In genomic region chr3:194671900-194672808, GRCh38 we compare ENCODE assay signal across 8 cellular contexts. TPM values are rescaled to one million over a fixed set of nuclear protein-coding genes. Genes with fewer than 3 reads are reported as not detected.
DNase-seq lines count a peak whose midpoint lies in the region; ATAC-seq and TF ChIP-seq lines count a peak whose summit lies in the region.

TSS of gene LSG1 (minus strand) at chr3:194672191. CDS start at chr3:194672162, 29 bp downstream.

- peak; percentile 79 for ATAC-seq in HG02870 (IDR thresholded peaks at IDR 0.05; ENCODE audit: unreplicated experiment)
- peak; percentile 96 to 97 for ATAC-seq in left cardiac atrium
- ATAC-seq in upper lobe of right lung = peak; percentile 98

- TF ChIP-seq CTCF in GM13976 (IDR thresholded peaks at IDR 0.05; ENCODE audit: borderline replicate concordance, control extremely low read depth, extremely low read depth, insufficient read depth, missing control alignments) = no peak
- TF ChIP-seq CTCF in upper lobe of right lung (IDR thresholded peaks at IDR 0.05) = no peak

- H3K4me3 Mint-ChIP-seq in T-helper 1 cell treated with Interleukin-12 subunit alpha and Interleukin-12 subunit beta and Interleukin-4 antibody, amounts not matched to agents 30 μg/mL and 1 μg/mL, for 36 hours = peak within 1 kb of the TSS; percentile 99

- H3K4me3 ChIP-seq in upper lobe of right lung = peak within 1 kb of the TSS; percentile 90

- H3K27ac ChIP-seq in upper lobe of right lung = peak within 1 kb of the TSS; percentile 98

- peaks cover 27% of the 10 kb centered on the region for H3K4me1 Mint-ChIP-seq in T-helper 1 cell treated with Interleukin-12 subunit alpha and Interleukin-12 subunit beta and Interleukin-4 antibody, amounts not matched to agents 30 μg/mL and 1 μg/mL, for 36 hours (ENCODE audit: low read depth)

- in situ Hi-C loops in GM13976 (cut with MboI; ENCODE audit: low sequenced_read_pairs, unreplicated experiment) = no loop called here

- intact Hi-C loops in left cardiac atrium (cut with DNase I) = no loop called here
- intact Hi-C loops in posterior vena cava (cut with DNase I) = loop anchor here in 1 of 2 donors (10.0 kb wide), 1 partner anchor 853 kb away; no protein-coding TSS in a partner anchor
- intact Hi-C loops in upper lobe of right lung (cut with DNase I) = no loop called here

- peak; percentile 88 for DNase-seq in GM13976 (ENCODE audit: low spot score)
- DNase-seq in NCI-H1694 (lab: John Stamatoyannopoulos, UW) = peak; percentile 95
- peak; percentile 94 for DNase-seq in amniotic stem cell (lab: John Stamatoyannopoulos, UW)
- DNase-seq in left cardiac atrium = peak; percentile 94
- peak; percentile 98 for DNase-seq in posterior vena cava (ENCODE audit: low spot score)
- peak; percentile 95 for DNase-seq in upper lobe of right lung

- peaks cover 24% of the 10 kb centered on the region for H3K36me3 ChIP-seq in upper lobe of right lung

- peaks cover 4% of the 10 kb centered on the region for H3K27me3 ChIP-seq in upper lobe of right lung

- H3K27me3 Mint-ChIP-seq in T-helper 1 cell treated with Interleukin-12 subunit alpha and Interleukin-12 subunit beta and Interleukin-4 antibody, amounts not matched to agents 30 μg/mL and 1 μg/mL, for 36 hours (ENCODE audit: low read depth) = no peaks in the 10 kb centered on the region

- peaks cover 15% of the 10 kb centered on the region for H3K36me3 Mint-ChIP-seq in T-helper 1 cell treated with Interleukin-12 subunit alpha and Interleukin-12 subunit beta and Interleukin-4 antibody, amounts not matched to agents 30 μg/mL and 1 μg/mL, for 36 hours (ENCODE audit: low read depth)

- H3K27ac Mint-ChIP-seq in T-helper 1 cell treated with Interleukin-12 subunit alpha and Interleukin-12 subunit beta and Interleukin-4 antibody, amounts not matched to agents 30 μg/mL and 1 μg/mL, for 36 hours = peak within 1 kb of the TSS; percentile 96

- no peaks in the 10 kb centered on the region for H3K9me3 ChIP-seq in upper lobe of right lung

- H3K9me3 Mint-ChIP-seq in T-helper 1 cell treated with Interleukin-12 subunit alpha and Interleukin-12 subunit beta and Interleukin-4 antibody, amounts not matched to agents 30 μg/mL and 1 μg/mL, for 36 hours = no peaks in the 10 kb centered on the region

- peaks cover 15% of the 10 kb centered on the region for H3K4me1 ChIP-seq in upper lobe of right lung

RNA-seq across cellular contexts. Expression of gene LSG1, which starts in this region (rescaled TPM):
- total RNA-seq in left cardiac atrium (10 to 100 TPM; 19.9 to 22.8 TPM), posterior vena cava (10 to 100 TPM; 20.7 to 28.5 TPM), upper lobe of right lung (36.8 TPM)

Comparison
In these comparisons a context has a peak if more than half of its experiments do, and no peak if none do; other contexts are left out.
1. Peak in every context shown above with its lines: DNase-seq, ATAC-seq, H3K4me3 ChIP-seq and H3K27ac ChIP-seq.